ENCODE assay signal across 10 cellular contexts in the genomic region with DNA sequence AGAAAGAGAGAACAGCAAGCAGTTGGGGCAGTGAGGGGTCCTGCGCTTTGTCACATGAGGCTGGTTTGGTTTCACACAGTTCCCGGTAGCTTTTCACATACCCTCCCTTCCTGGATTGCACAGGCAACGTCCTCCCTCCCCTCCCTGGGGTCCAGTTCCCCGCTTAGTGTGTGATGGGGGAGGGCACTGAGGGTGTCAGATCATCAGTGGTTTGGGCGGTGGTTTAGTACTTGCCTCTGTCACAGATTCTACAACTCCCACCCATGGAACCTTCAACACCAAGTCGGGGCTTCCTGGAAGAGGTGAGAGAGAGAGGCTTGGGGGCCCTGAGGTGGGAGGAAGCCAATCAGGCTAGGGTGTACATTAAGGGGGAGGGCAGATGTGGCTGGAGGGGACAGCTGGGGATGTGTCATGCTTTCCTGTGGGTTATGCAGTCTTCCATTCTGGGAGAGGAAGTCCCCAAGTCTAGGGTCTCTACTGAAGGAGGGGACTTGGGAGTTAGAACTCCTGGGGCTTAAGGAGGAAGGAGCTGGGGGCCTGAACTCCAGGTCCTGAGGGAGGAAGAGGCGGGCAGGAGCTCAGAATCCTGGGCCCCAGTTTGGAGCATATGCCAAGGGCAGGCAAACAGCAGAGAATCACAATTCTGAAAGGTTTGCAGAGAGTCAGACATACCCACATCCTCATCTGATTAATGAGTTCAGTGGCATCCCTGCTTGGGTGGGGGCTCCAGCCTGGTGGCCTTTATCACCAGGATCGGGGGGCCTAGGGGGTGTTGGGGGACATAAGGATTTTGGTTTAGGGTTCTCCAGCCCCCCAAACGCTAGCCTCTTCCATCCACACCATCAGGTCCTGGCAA. TPM values are rescaled to one million over a fixed set of nuclear protein-coding genes. Genes with fewer than 3 reads are reported as not detected.
DNase-seq lines count a peak whose midpoint lies in the region; ATAC-seq and TF ChIP-seq lines count a peak whose summit lies in the region.
"Had no signal": no experiment of that assay in that cellular context is flagged by ENCODE, and none has a peak within 500 bp of the region (broad histone marks: within the 10 kb centered on the region; RNA-seq: fewer than 3 reads in every experiment).

A gene with protein sequence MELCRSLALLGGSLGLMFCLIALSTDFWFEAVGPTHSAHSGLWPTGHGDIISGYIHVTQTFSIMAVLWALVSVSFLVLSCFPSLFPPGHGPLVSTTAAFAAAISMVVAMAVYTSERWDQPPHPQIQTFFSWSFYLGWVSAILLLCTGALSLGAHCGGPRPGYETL (minus strand): TSS at position 6 of the 856 bp plus-strand sequence. CDS start 119 bp downstream, outside the sequence.

- no peaks in the 10 kb centered on the region for H3K79me2 ChIP-seq in PC-9 (ENCODE audit: low read depth)

- H3K4me3 ChIP-seq in PC-9: no peak within 1 kb of the TSS

- H3K27me3 ChIP-seq in PC-9 (ENCODE audit: insufficient read depth, low read depth): peaks cover 39% of the 10 kb centered on the region

- CTCF ChIA-PET in PC-9 (lab: Charles Lee): no interaction called here

- no peak within 1 kb of the TSS for H3K27ac ChIP-seq in PC-9

- H3K9me2 ChIP-seq in PC-9 (ENCODE audit: insufficient read depth): no peaks in the 10 kb centered on the region

- H3K4me1 Mint-ChIP-seq in activated T-cell treated with anti-CD3 and anti-CD28 coated beads, Interleukin-2, amount 50 U/mL, for 72 hours (ENCODE audit: low read depth): peaks cover 82% of the 10 kb centered on the region

- intact Hi-C loops in PC-9 (cut with micrococcal nuclease; ENCODE audit: unreplicated experiment): no loop called here

- no TSS peak for BruUV-seq in PC-9 (replicated peaks; lab: Mats Ljungman, UMichigan)

- H3K9me3 Mint-ChIP-seq in activated T-cell treated with anti-CD3 and anti-CD28 coated beads, Interleukin-2, amount 50 U/mL, for 72 hours: no peaks in the 10 kb centered on the region

- peak within 1 kb of the TSS; percentile 99 for H3K4me3 Mint-ChIP-seq in activated T-cell treated with anti-CD3 and anti-CD28 coated beads, Interleukin-2, amount 50 U/mL, for 72 hours

- no peaks in the 10 kb centered on the region for H3K9me3 ChIP-seq in PC-9 (ENCODE audit: insufficient read depth, low read depth)

- POLR2A ChIA-PET in PC-9 (lab: Charles Lee; ENCODE audit: unreplicated experiment): no interaction called here

- H3K27me3 Mint-ChIP-seq in activated T-cell treated with anti-CD3 and anti-CD28 coated beads, Interleukin-2, amount 50 U/mL, for 72 hours (ENCODE audit: low read depth): no peaks in the 10 kb centered on the region

- H3K4me2 ChIP-seq in PC-9: no peak within 1 kb of the TSS

- peaks cover 5% of the 10 kb centered on the region; the same call in 1 of the 2 replicates for H3K4me1 ChIP-seq in PC-9 (replicated peaks; ENCODE audit: insufficient read depth)

- no peak for TF ChIP-seq CTCF in PC-9 (conservative IDR thresholded peaks at IDR 0.05)

- H2AFZ ChIP-seq in PC-9: no peak within 1 kb of the TSS

- no peaks in the 10 kb centered on the region for H3F3A ChIP-seq in PC-9 (ENCODE audit: insufficient read depth, low read depth)

- H3K36me3 Mint-ChIP-seq in activated T-cell treated with anti-CD3 and anti-CD28 coated beads, Interleukin-2, amount 50 U/mL, for 72 hours (ENCODE audit: insufficient read depth in 2 of 2): peaks cover 10 to 16% of the 10 kb centered on the region in 2 donors

- H3K36me3 ChIP-seq in PC-9 (ENCODE audit: low read depth): no peaks in the 10 kb centered on the region

- H3K27ac Mint-ChIP-seq in activated T-cell treated with anti-CD3 and anti-CD28 coated beads, Interleukin-2, amount 50 U/mL, for 72 hours: peak within 1 kb of the TSS; percentile 80

- peak; percentile 81 to 82 for ATAC-seq in activated T-cell treated with anti-CD3 and anti-CD28 coated beads, Interleukin-2, amount 50 U/mL, for 72 hours (replicated peaks in 1 of 2)
- ATAC-seq in left lobe of liver: no peak

- no peaks in the 10 kb centered on the region for H4K20me1 ChIP-seq in PC-9 (ENCODE audit: insufficient read depth)

- peak; percentile 90 for DNase-seq in GDM1 (lab: John Stamatoyannopoulos, UW)
- DNase-seq in NOMO-1 (lab: John Stamatoyannopoulos, UW; ENCODE audit: unreplicated experiment in 2 of 2): peak; percentile 91 to 94
- peak; percentile 84 to 88 for DNase-seq in activated T-cell treated with anti-CD3 and anti-CD28 coated beads, Interleukin-2, amount 50 U/mL, for 72 hours
- peak; percentile 73 to 84 (median 75) for DNase-seq in stimulated activated CD4-positive, alpha-beta T cell treated with anti-CD3 and anti-CD28 coated beads, Interleukin-12 subunit alpha, Interleukin-12 subunit beta, amount 100 ng/mL, for 48 hours (ENCODE audit: low read depth in 2 of 3, low spot score in 1 of 3)
- DNase-seq in NCI-H2171 (lab: John Stamatoyannopoulos, UW): no peak
- no peak for DNase-seq in PC-9
- DNase-seq in left lobe of liver (ENCODE audit: low spot score): no peak
- no peak for DNase-seq in HuH-7 (ENCODE audit: low spot score)
- DNase-seq: NCI-H510A had no signal

RNA-seq across cellular contexts. Expression of the gene that starts here (rescaled TPM):
- 100 to 1,000 TPM; 190 to 261 TPM for total RNA-seq in activated T-cell treated with anti-CD3 and anti-CD28 coated beads, Interleukin-2, amount 50 U/mL, for 72 hours
- total RNA-seq in PC-9 (2021) (not detected in 2 replicates), left lobe of liver (1.7 TPM)
- total RNA-seq: fibroblast of lung had no signal

Comparison
In these comparisons a context has a peak if more than half of its experiments do, and no peak if none do; other contexts are left out.
1. RNA of the gene that starts here (total RNA-seq): 190 to 261 TPM in activated T-cell treated with anti-CD3 and anti-CD28 coated beads, Interleukin-2, amount 50 U/mL, for 72 hours; 1.7 TPM in left lobe of liver (single experiment) and not detected in PC-9; every median in the first group is over 10 times any median in the second.
2. DNase-seq: peak in GDM1 (single experiment), NOMO-1 (2 of 2), activated T-cell treated with anti-CD3 and anti-CD28 coated beads, Interleukin-2, amount 50 U/mL, for 72 hours (2 of 2) and stimulated activated CD4-positive, alpha-beta T cell treated with anti-CD3 and anti-CD28 coated beads, Interleukin-12 subunit alpha, Interleukin-12 subunit beta, amount 100 ng/mL, for 48 hours (3 of 3); none in NCI-H2171 (single experiment), PC-9 (0 of 2), left lobe of liver (single experiment) and HuH-7 (single experiment).